ENCODE assay signal across 1 cellular context in genomic region chr3:107522510-107523360, GRCh38.
TF ChIP-seq lines count a peak whose summit lies in the region.

BBX (plus strand) TSS chr3:107522962; CDS start chr3:107710461, 187,499 bp downstream.

TF ChIP-seq in GM12878, 131 proteins besides CTCF, POLR2A, EP300 and RAD21 (continued from another document and continues in another):
- TF ChIP-seq ZNF687 (IDR thresholded peaks at IDR 0.05) (no peak), TCF12 (IDR thresholded peaks at IDR 0.05; ENCODE audit: low read depth, low read length) (no peak), MEF2B (IDR thresholded peaks at IDR 0.05; ENCODE audit: partially characterized antibody, poor library complexity, severe bottlenecking) (no peak), ETV6 (conservative IDR thresholded peaks at IDR 0.05 in 1 of 2, IDR thresholded peaks at IDR 0.05 in 1 of 2; ENCODE audit: borderline replicate concordance in 1 of 2, low read depth in 1 of 2) (no peak), RAD51 (IDR thresholded peaks at IDR 0.05) (no peak), EGR1 (IDR thresholded peaks at IDR 0.05; ENCODE audit: borderline replicate concordance in 1 of 2, low read depth in 2 of 2, low read length in 2 of 2) (no peak), IRF4 (IDR thresholded peaks at IDR 0.05; ENCODE audit: low read depth, low read length) (no peak), WRNIP1 (IDR thresholded peaks at IDR 0.05; ENCODE audit: borderline replicate concordance, low read depth, low read length) (no peak), IKZF2 (IDR thresholded peaks at IDR 0.05) (peak; percentile 52 to 66), SRF (IDR thresholded peaks at IDR 0.05; ENCODE audit: low read depth in 2 of 2, low read length in 2 of 2) (no peak), HDGF (IDR thresholded peaks at IDR 0.05) (no peak), ZNF592 (IDR thresholded peaks at IDR 0.05) (no peak), SMAD5 (IDR thresholded peaks at IDR 0.05; ENCODE audit: low read depth) (no peak), KAT2A (conservative IDR thresholded peaks at IDR 0.05; ENCODE audit: control insufficient read depth, low read depth, low read length) (no peak), MEF2A (IDR thresholded peaks at IDR 0.05; ENCODE audit: insufficient read depth, low read depth, low read length) (no peak), USF2 (IDR thresholded peaks at IDR 0.05; ENCODE audit: borderline replicate concordance, low read depth, low read length) (no peak), ATF2 (IDR thresholded peaks at IDR 0.05; ENCODE audit: low read length) (no peak), BHLHE40 (IDR thresholded peaks at IDR 0.05; ENCODE audit: borderline replicate concordance in 1 of 2, low read depth in 2 of 2, low read length in 1 of 2) (peak in 1 of 2 experiments; percentile 35; a peak in 1 of 4 replicates), ZSCAN29 (IDR thresholded peaks at IDR 0.05) (peak; percentile 81), ZBTB40 (IDR thresholded peaks at IDR 0.05; ENCODE audit: borderline replicate concordance) (peak; percentile 44; the same call in 1 of the 2 replicates), REST (IDR thresholded peaks at IDR 0.05; ENCODE audit: low read depth, low read length) (no peak), BACH1 (IDR thresholded peaks at IDR 0.05; ENCODE audit: borderline replicate concordance) (no peak), SMAD1 (IDR thresholded peaks at IDR 0.05; ENCODE audit: low read depth, partially characterized antibody) (no peak), NFYA (IDR thresholded peaks at IDR 0.05; ENCODE audit: borderline replicate concordance, low read depth, low read length) (peak; percentile 65; the same call in 1 of the 2 replicates), ASH2L (IDR thresholded peaks at IDR 0.05; ENCODE audit: borderline replicate concordance, low read depth) (peak; percentile 68; the same call in 1 of the 2 replicates), POLR2AphosphoS5 (IDR thresholded peaks at IDR 0.05; ENCODE audit: low read length) (0 out of 2 replicates have a peak, but pooled peaks have one; percentile 40), MLLT1 (IDR thresholded peaks at IDR 0.05) (peak; percentile 90), RELA (IDR thresholded peaks at IDR 0.05; ENCODE audit: borderline replicate concordance, partially characterized antibody) (peak; percentile 49), NBN (IDR thresholded peaks at IDR 0.05) (peak; percentile 95), USF1 (IDR thresholded peaks at IDR 0.05; ENCODE audit: borderline replicate concordance, extremely low read length, insufficient read depth, low read depth, low read length) (no peak), STAT3 (IDR thresholded peaks at IDR 0.05; ENCODE audit: low read depth, low read length) (no peak), CREM (IDR thresholded peaks at IDR 0.05; ENCODE audit: low read depth) (peak; percentile 82), EZH2 (IDR thresholded peaks at IDR 0.05; ENCODE audit: borderline replicate concordance, control insufficient read depth, low read depth, low read length) (no peak), TAF1 (IDR thresholded peaks at IDR 0.05; ENCODE audit: borderline replicate concordance, low read depth, low read length) (peak; percentile 52; the same call in 1 of the 2 replicates)
